22 cellular contexts compared by ENCODE assay signal in the genomic region with DNA sequence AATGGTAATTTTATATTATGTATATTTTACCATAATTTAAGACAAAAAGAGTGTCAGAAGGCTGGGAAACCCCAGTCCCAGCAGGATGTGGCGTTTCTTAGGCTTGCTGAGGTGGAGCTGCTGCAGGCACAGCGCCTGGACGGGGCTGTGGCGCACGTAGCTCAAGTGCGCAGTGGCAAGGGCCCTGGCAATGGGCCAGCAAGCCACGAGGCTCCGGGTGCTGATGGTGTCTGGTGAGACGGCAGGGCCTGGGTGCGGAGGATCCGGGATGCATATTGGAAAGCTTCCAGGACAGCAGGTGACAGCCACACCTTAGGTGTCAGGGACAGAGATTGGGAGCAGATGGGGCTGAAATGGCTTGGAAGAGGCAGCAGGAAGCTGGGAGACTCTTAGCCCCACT. TPM values are rescaled to one million over a fixed set of nuclear protein-coding genes. Genes with fewer than 3 reads are reported as not detected.
A peak's percentile ranks its signal among the peaks of the same experiment; 100 is the strongest.
DNase-seq lines count a peak whose midpoint lies in the region; TF ChIP-seq lines count a peak whose summit lies in the region.
"Had no signal": no experiment of that assay in that cellular context is flagged by ENCODE, and none has a peak within 500 bp of the region (broad histone marks: within the 10 kb centered on the region; RNA-seq: fewer than 3 reads in every experiment).

No MANE protein-coding gene starts in this region.

- H3K4me2 ChIP-seq in smooth muscle cell, result no peak overlapping the region

- TF ChIP-seq POLR2A in esophagus squamous epithelium (IDR thresholded peaks at IDR 0.05), result no peak

- no peaks in the 10 kb centered on the region for H3K9me3 Mint-ChIP-seq in Caco-2 (ENCODE audit: unreplicated experiment)
- H3K9me3 Mint-ChIP-seq: activated naive CD4-positive, alpha-beta T cell treated with anti-CD3 and anti-CD28 coated beads, Interleukin-2, amount 10 ng/mL, durations not matched to agents 7 days and 5 days had no signal

- intact Hi-C loops in colonic mucosa (cut with DNase I) (no loop called here), Caco-2 (cut with micrococcal nuclease; ENCODE audit: unreplicated experiment) (no loop called here), esophagus squamous epithelium (cut with DNase I) (no loop called here)

- POLR2A ChIA-PET in Caco-2 (lab: Charles Lee), result no interaction called here

- CTCF ChIA-PET in Caco-2 (lab: Charles Lee), result no interaction called here

- H3F3A ChIP-seq in smooth muscle cell (ENCODE audit: low read depth), result no peaks in the 10 kb centered on the region

- H3K4me3 Mint-ChIP-seq in Caco-2 (ENCODE audit: unreplicated experiment), result no peak overlapping the region
- H3K4me3 Mint-ChIP-seq: activated CD4-positive, alpha-beta T cell treated with anti-CD3 and anti-CD28 coated beads, Interleukin-2, amount 10 ng/mL, durations not matched to agents 7 days and 5 days; activated naive CD4-positive, alpha-beta T cell treated with anti-CD3 and anti-CD28 coated beads, Interleukin-2, amount 10 ng/mL, durations not matched to agents 7 days and 5 days; CD8-positive, alpha-beta memory T cell; mesothelial cell of epicardium had no signal

- no peak overlapping the region for H3K27ac Mint-ChIP-seq in Caco-2 (ENCODE audit: unreplicated experiment)
- H3K27ac Mint-ChIP-seq: activated CD4-positive, alpha-beta T cell treated with anti-CD3 and anti-CD28 coated beads, Interleukin-2, amount 10 ng/mL, durations not matched to agents 7 days and 5 days; activated naive CD4-positive, alpha-beta T cell treated with anti-CD3 and anti-CD28 coated beads, Interleukin-2, amount 10 ng/mL, durations not matched to agents 7 days and 5 days; CD8-positive, alpha-beta memory T cell; mesothelial cell of epicardium had no signal

- H4K20me1 ChIP-seq in smooth muscle cell (ENCODE audit: low read depth), result no peaks in the 10 kb centered on the region

- H2AFZ ChIP-seq in smooth muscle cell (ENCODE audit: low read depth), result no peak overlapping the region

- peaks cover 12% of the 10 kb centered on the region for H3K36me3 Mint-ChIP-seq in Caco-2 (ENCODE audit: insufficient read depth, unreplicated experiment)
- H3K36me3 Mint-ChIP-seq: activated naive CD4-positive, alpha-beta T cell treated with anti-CD3 and anti-CD28 coated beads, Interleukin-2, amount 10 ng/mL, durations not matched to agents 7 days and 5 days had no signal

- H3K27me3 ChIP-seq in BE2C (no peaks in the 10 kb centered on the region), colonic mucosa (no peaks in the 10 kb centered on the region), smooth muscle cell (ENCODE audit: low read depth) (no peaks in the 10 kb centered on the region), Caco-2 (replicated peaks; ENCODE audit: control insufficient read depth, insufficient read depth, low read length) (no peaks in the 10 kb centered on the region), esophagus squamous epithelium (no peaks in the 10 kb centered on the region)
- H3K27me3 ChIP-seq: body of pancreas had no signal

- H3K27ac ChIP-seq in colonic mucosa (no peak overlapping the region), smooth muscle cell (ENCODE audit: low read depth) (no peak overlapping the region), esophagus squamous epithelium (no peak overlapping the region)
- H3K27ac ChIP-seq: body of pancreas had no signal

- H3K27me3 Mint-ChIP-seq in Caco-2 (ENCODE audit: insufficient read depth, unreplicated experiment), result no peaks in the 10 kb centered on the region

- TF ChIP-seq CTCF in BE2C (IDR thresholded peaks at IDR 0.05; ENCODE audit: low read depth, low read length), result no peak
- no peak for TF ChIP-seq CTCF in colonic mucosa (IDR thresholded peaks at IDR 0.05)
- no peak for TF ChIP-seq CTCF in smooth muscle cell (IDR thresholded peaks at IDR 0.05; ENCODE audit: borderline replicate concordance, insufficient read depth, poor library complexity, severe bottlenecking)
- TF ChIP-seq CTCF in Caco-2 (IDR thresholded peaks at IDR 0.05; ENCODE audit: insufficient read depth in 1 of 2, low read depth in 1 of 2, low read length in 1 of 2, severe bottlenecking in 1 of 2, unreplicated experiment in 1 of 2), result no peak
- no peak for TF ChIP-seq CTCF in esophagus squamous epithelium (IDR thresholded peaks at IDR 0.05)

- H3K79me2 ChIP-seq in smooth muscle cell (ENCODE audit: low read depth), result no peaks in the 10 kb centered on the region

- BruUV-seq in Caco-2 (replicated peaks; lab: Mats Ljungman, UMichigan), result no TSS peak

- H3K4me1 ChIP-seq in BE2C (no peaks in the 10 kb centered on the region), colonic mucosa (no peaks in the 10 kb centered on the region), smooth muscle cell (ENCODE audit: low read depth) (no peaks in the 10 kb centered on the region), Caco-2 (peaks cover 10% of the 10 kb centered on the region; the same call in 1 of the 2 replicates), esophagus squamous epithelium (no peaks in the 10 kb centered on the region)
- H3K4me1 ChIP-seq: body of pancreas had no signal

- no peak overlapping the region for H3K4me3 ChIP-seq in BE2C (ENCODE audit: low read depth, low read length)
- no peak overlapping the region for H3K4me3 ChIP-seq in colonic mucosa
- H3K4me3 ChIP-seq in smooth muscle cell, result no peak overlapping the region
- H3K4me3 ChIP-seq in Caco-2 (ENCODE audit: low read depth, low read length), result no peak overlapping the region
- H3K4me3 ChIP-seq in esophagus squamous epithelium, result no peak overlapping the region
- H3K4me3 ChIP-seq: body of pancreas had no signal

- 96% methylated on average over 11 of the region's 11 CpGs for WGBS in smooth muscle cell (ENCODE audit: low lambda C conversion rate)
- WGBS in esophagus squamous epithelium, 2 donors, result 94 to 96% methylated on average over 11 of the region's 11 CpGs

- H3K4me1 Mint-ChIP-seq in Caco-2 (ENCODE audit: low read depth, unreplicated experiment), result peaks cover 8% of the 10 kb centered on the region
- H3K4me1 Mint-ChIP-seq: mesothelial cell of epicardium had no signal

- H3K9me3 ChIP-seq in BE2C (no peaks in the 10 kb centered on the region), colonic mucosa (no peaks in the 10 kb centered on the region), smooth muscle cell (replicated peaks; ENCODE audit: low read depth) (no peaks in the 10 kb centered on the region), Caco-2 (no peaks in the 10 kb centered on the region), esophagus squamous epithelium (no peaks in the 10 kb centered on the region)
- H3K9me3 ChIP-seq: body of pancreas had no signal

- no peak overlapping the region for H3K9ac ChIP-seq in colonic mucosa (ENCODE audit: low read depth in 2 of 2, low read length in 2 of 2)
- H3K9ac ChIP-seq in smooth muscle cell (ENCODE audit: low read depth), result no peak overlapping the region

- H3K36me3 ChIP-seq in BE2C (no peaks in the 10 kb centered on the region), colonic mucosa (no peaks in the 10 kb centered on the region), smooth muscle cell (ENCODE audit: low read depth) (no peaks in the 10 kb centered on the region), Caco-2 (ENCODE audit: control insufficient read depth, insufficient read depth, low read length) (no peaks in the 10 kb centered on the region), esophagus squamous epithelium (peaks cover 0 to 14% (median 0%) of the 10 kb centered on the region in 3 donors)

- DNase-seq in BE2C (peak; percentile 85), NCI-H1092 (lab: John Stamatoyannopoulos, UW) (peak; percentile 80), NCI-H2196 treated with DMSO at 0.1 percent for 48 hours (lab: John Stamatoyannopoulos, UW; ENCODE audit: unreplicated experiment) (peak; percentile 46), colonic mucosa (peak; percentile 87), smooth muscle cell (lab: John Stamatoyannopoulos, UW; ENCODE audit: unreplicated experiment) (no peak), Caco-2 (no peak), KG1 (lab: John Stamatoyannopoulos, UW) (no peak), esophagus squamous epithelium (lab: John Stamatoyannopoulos, UW) (no peak)
- DNase-seq: activated CD4-positive, alpha-beta T cell treated with anti-CD3 and anti-CD28 coated beads, Interleukin-2, amount 10 ng/mL, durations not matched to agents 7 days and 5 days; activated naive CD4-positive, alpha-beta T cell treated with anti-CD3 and anti-CD28 coated beads, Interleukin-2, amount 10 ng/mL, durations not matched to agents 7 days and 5 days; activated T-cell treated with anti-CD3 and anti-CD28 coated beads for 4 hours; body of pancreas; CD8-positive, alpha-beta memory T cell; GF-D8; Kasumi-1; NCI-H2081 treated with DMSO at 0.1 percent for 48 hours; occipital lobe; stimulated activated CD4-positive, alpha-beta T cell treated with anti-CD3 and anti-CD28 coated beads, Interleukin-4, amount 100 ng/mL, for 1 hour had no signal

RNA-seq across cellular contexts. Expression of a gene that starts 37.2 kb away (rescaled TPM):
- not detected for polyA plus RNA-seq in BE2C (2012; ENCODE audit: insufficient read depth, insufficient read length, low read depth)
- total RNA-seq in colonic mucosa (not detected), smooth muscle cell (not detected in 2 replicates), Caco-2 (2022) (not detected in 2 replicates), esophagus squamous epithelium (not detected)
- not detected in 2 replicates for polyA plus RNA-seq in smooth muscle cell
- total RNA-seq: activated CD4-positive, alpha-beta T cell treated with anti-CD3 and anti-CD28 coated beads, Interleukin-2, amount 10 ng/mL, durations not matched to agents 7 days and 5 days; body of pancreas; CD8-positive, alpha-beta memory T cell; OCI-LY7 had no signal
- polyA plus RNA-seq: AG04450; CD8-positive, alpha-beta memory T cell; keratinocyte had no signal

Comparison
In these comparisons a context has a peak if more than half of its experiments do, and no peak if none do; other contexts are left out.
1. DNase-seq: peak in BE2C (single experiment), NCI-H1092 (single experiment), NCI-H2196 treated with DMSO at 0.1 percent for 48 hours (single experiment) and colonic mucosa (single experiment); none in smooth muscle cell (single experiment), Caco-2 (0 of 2), KG1 (single experiment) and esophagus squamous epithelium (single experiment).